In the genomic region with DNA sequence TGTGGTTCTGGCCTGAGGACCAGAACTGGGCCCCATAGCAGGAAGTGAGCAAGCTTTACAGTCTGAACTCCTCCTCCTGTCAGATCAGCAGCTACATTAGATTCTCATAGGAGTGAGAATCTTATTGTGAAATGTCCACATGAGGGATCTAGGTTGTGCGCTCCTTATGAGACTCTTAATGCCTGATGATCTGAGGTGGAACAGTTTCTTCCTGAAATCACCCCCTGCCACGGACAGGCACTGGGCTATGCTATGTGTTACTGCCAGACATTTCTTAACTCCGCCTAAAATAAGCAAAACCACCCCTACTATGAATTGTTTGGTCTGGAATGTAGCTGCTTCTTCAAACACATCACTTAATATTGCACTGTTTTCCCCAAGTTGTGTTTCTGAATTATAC, we compare ENCODE assay signal across 10 cellular contexts. TPM values are rescaled to one million over a fixed set of nuclear protein-coding genes. Genes with fewer than 3 reads are reported as not detected.
A peak's percentile ranks its signal among the peaks of the same experiment; 100 is the strongest.
DNase-seq lines count a peak whose midpoint lies in the region; ATAC-seq and TF ChIP-seq lines count a peak whose summit lies in the region.
"Had no signal": no experiment of that assay in that cellular context is flagged by ENCODE, and none has a peak within 500 bp of the region (broad histone marks: within the 10 kb centered on the region; RNA-seq: fewer than 3 reads in every experiment).

No MANE protein-coding gene starts in this region.

- H3K4me3 ChIP-seq in NB4 (ENCODE audit: low read depth, low read length) (peak overlapping the region; percentile 10), esophagus muscularis mucosa (peak overlapping the region in 2 of 4 donors; percentile 20 to 27), gastrocnemius medialis (peak overlapping the region in 2 of 4 donors; percentile 8 to 17)

- TF ChIP-seq CTCF in NB4 (IDR thresholded peaks at IDR 0.05; ENCODE audit: low read depth, low read length) = no peak
- TF ChIP-seq CTCF in esophagus muscularis mucosa (IDR thresholded peaks at IDR 0.05) = no peak
- TF ChIP-seq CTCF in gastrocnemius medialis (IDR thresholded peaks at IDR 0.05 in 4 of 5, conservative IDR thresholded peaks at IDR 0.05 in 1 of 5) = no peak

- H3K27me3 ChIP-seq in esophagus muscularis mucosa (no peaks in the 10 kb centered on the region), gastrocnemius medialis (no peaks in the 10 kb centered on the region)

- H3K27ac ChIP-seq in esophagus muscularis mucosa (replicated peaks in 1 of 4) (peak overlapping the region; percentile 32 to 60 (median 41)), gastrocnemius medialis (peak overlapping the region; percentile 39 to 62 (median 46))

- H3K36me3 ChIP-seq in esophagus muscularis mucosa = peaks cover 0 to 14% (median 7%) of the 10 kb centered on the region in 4 donors
- H3K36me3 ChIP-seq in gastrocnemius medialis = peaks cover 0 to 11% of the 10 kb centered on the region in 2 donors

- no peak for TF ChIP-seq POLR2A in NB4 (IDR thresholded peaks at IDR 0.05; ENCODE audit: extremely low read depth, insufficient read length)
- TF ChIP-seq POLR2A in esophagus muscularis mucosa (IDR thresholded peaks at IDR 0.05; ENCODE audit: low read depth) = no peak
- no peak for TF ChIP-seq POLR2A in gastrocnemius medialis (IDR thresholded peaks at IDR 0.05)

- H3K9me3 ChIP-seq in esophagus muscularis mucosa (no peaks in the 10 kb centered on the region), gastrocnemius medialis (no peaks in the 10 kb centered on the region)

- no peak for TF ChIP-seq EP300 in esophagus muscularis mucosa (IDR thresholded peaks at IDR 0.05)

- intact Hi-C loops in esophagus muscularis mucosa (cut with DNase I) (loop anchor here (10.0 kb wide), 1 partner anchor 302 kb away; a partner anchor contains a TSS), gastrocnemius medialis (cut with DNase I; ENCODE audit: low total_unique reads) (loop anchor here (10.0 kb wide), 1 partner anchor 138 kb away; a partner anchor contains a TSS)

- in situ Hi-C loops in gastrocnemius medialis (cut with MboI; ENCODE audit: low sequenced_read_pairs in 4 of 4) = no loop called here

- 18% methylated on average over 2 of the region's 3 CpGs for WGBS in esophagus muscularis mucosa

- peaks cover 61 to 83% (median 73%) of the 10 kb centered on the region in 4 donors for H3K4me1 ChIP-seq in esophagus muscularis mucosa
- H3K4me1 ChIP-seq in gastrocnemius medialis = peaks cover 67 to 76% of the 10 kb centered on the region in 2 donors

- peak; percentile 50 for DNase-seq in EH (ENCODE audit: low read depth)
- peak; percentile 60 for DNase-seq in NB4 (ENCODE audit: low read depth)
- DNase-seq in esophagus muscularis mucosa (ENCODE audit: extremely low spot score) = no peak
- DNase-seq in gastrocnemius medialis = no peak
- DNase-seq in left lobe of liver (ENCODE audit: low spot score) = no peak
- no peak for DNase-seq in effector CD8-positive, alpha-beta T cell (lab: John Stamatoyannopoulos, UW)
- no peak for DNase-seq in DMS79 treated with DMSO at 0.1 percent for 48 hours (lab: John Stamatoyannopoulos, UW)
- DNase-seq: hippocampal formation had no signal

- ATAC-seq in gastrocnemius medialis (no peak), left lobe of liver (no peak), GM19324 (IDR thresholded peaks at IDR 0.05; ENCODE audit: low FRiP score, unreplicated experiment) (no peak)
- ATAC-seq: WTC11 had no signal

RNA-seq across cellular contexts. Expression of a gene that starts 4.6 kb away (rescaled TPM):
- 100 to 1,000 TPM in 1 of 4 donors, 10 to 100 TPM in 3; 76.9 to 118 (median 80.5) TPM for total RNA-seq in esophagus muscularis mucosa
- total RNA-seq in gastrocnemius medialis = 10 to 100 TPM; 50.6 to 75.6 (median 64.4) TPM
- total RNA-seq in left lobe of liver = 14.3 TPM

RNA-seq across cellular contexts. Expression of a gene that starts 30.5 kb away (rescaled TPM):
- total RNA-seq in esophagus muscularis mucosa (10 to 100 TPM; 17.6 to 26.2 (median 19.8) TPM), gastrocnemius medialis (10 to 100 TPM in 1 of 4 donors, 1 to 10 TPM in 3; 4.5 to 10.1 (median 7.1) TPM), left lobe of liver (24.2 TPM)

Comparison
In these comparisons a context has a peak if more than half of its experiments do, and no peak if none do; other contexts are left out.
1. DNase-seq: peak in EH (single experiment) and NB4 (single experiment); none in esophagus muscularis mucosa (single experiment), gastrocnemius medialis (0 of 2), left lobe of liver (single experiment), effector CD8-positive, alpha-beta T cell (single experiment) and DMS79 treated with DMSO at 0.1 percent for 48 hours (single experiment).